16 cellular contexts compared by ENCODE assay signal in the genomic region with DNA sequence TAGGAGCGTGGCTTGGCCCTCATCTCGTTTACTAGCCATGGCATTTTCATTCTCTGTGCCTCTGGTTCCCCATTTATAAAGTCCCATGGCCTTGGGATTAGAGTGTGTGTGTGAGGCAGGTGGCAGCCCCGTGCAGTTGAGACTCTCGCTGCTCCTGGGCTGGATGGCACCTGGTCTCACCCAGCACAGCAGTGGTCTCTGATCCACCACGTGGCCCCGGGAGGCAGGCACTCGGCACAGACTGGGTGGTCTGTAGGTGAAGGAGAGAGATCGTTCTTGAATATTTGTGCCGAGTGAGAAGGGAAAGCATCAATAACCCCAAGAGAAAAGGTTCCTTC. TPM values are rescaled to one million over a fixed set of nuclear protein-coding genes. Genes with fewer than 3 reads are reported as not detected.
A peak's percentile ranks its signal among the peaks of the same experiment; 100 is the strongest.
DNase-seq lines count a peak whose midpoint lies in the region; ATAC-seq and TF ChIP-seq lines count a peak whose summit lies in the region.
"Had no signal": no experiment of that assay in that cellular context is flagged by ENCODE, and none has a peak within 500 bp of the region (broad histone marks: within the 10 kb centered on the region; RNA-seq: fewer than 3 reads in every experiment).

No MANE protein-coding gene starts in this region.

- TF ChIP-seq CTCF in transverse colon (IDR thresholded peaks at IDR 0.05): no peak

- no peak for TF ChIP-seq EP300 in transverse colon (IDR thresholded peaks at IDR 0.05; ENCODE audit: low read depth)

- H3K9ac ChIP-seq in duodenal mucosa (ENCODE audit: low read depth in 1 of 2, low read length in 2 of 2) (peak overlapping the region; percentile 41 to 48), muscle layer of colon (ENCODE audit: low read length) (no peak overlapping the region)

- H3K27ac ChIP-seq in duodenal mucosa (ENCODE audit: low read depth, low read length): no peak overlapping the region
- H3K27ac ChIP-seq in muscle layer of colon (ENCODE audit: low read depth, low read length): peak overlapping the region; percentile 17
- peak overlapping the region in 3 of 4 donors; percentile 42 to 69 (median 59) for H3K27ac ChIP-seq in transverse colon
- H3K27ac ChIP-seq: 22Rv1 had no signal

- H3K4me3 ChIP-seq in duodenal mucosa (ENCODE audit: low read depth in 1 of 2, low read length in 2 of 2) (peak overlapping the region in 1 of 2 donors; percentile 30), muscle layer of colon (ENCODE audit: low read depth in 1 of 2, low read length in 2 of 2) (peak overlapping the region in 1 of 2 donors; percentile 20), transverse colon (no peak overlapping the region)
- H3K4me3 ChIP-seq: skin epidermis had no signal

- no peak for ATAC-seq in HG02885 (IDR thresholded peaks at IDR 0.05; ENCODE audit: poor library complexity, unreplicated experiment)
- no peak for ATAC-seq in GM18867 (IDR thresholded peaks at IDR 0.05; ENCODE audit: unreplicated experiment)
- ATAC-seq: esophagus mucosa; stimulated activated naive CD8-positive, alpha-beta T cell treated with anti-CD3 and anti-CD28 coated beads, Interleukin-15, Interleukin-2, amounts not matched to agents 100 U/mL and 50 U/mL, for 24 hours had no signal

- H3K4me1 ChIP-seq in duodenal mucosa (ENCODE audit: control insufficient read depth in 1 of 2, insufficient read depth in 2 of 2, low read length in 2 of 2) (peaks cover 35 to 36% of the 10 kb centered on the region in 2 donors), muscle layer of colon (ENCODE audit: insufficient read depth, low read length) (peaks cover 16% of the 10 kb centered on the region), transverse colon (peaks cover 12 to 29% (median 17%) of the 10 kb centered on the region in 4 donors)

- no peaks in the 10 kb centered on the region for H3K9me3 ChIP-seq in duodenal mucosa (ENCODE audit: control insufficient read depth in 1 of 2, low read length in 2 of 2)
- H3K9me3 ChIP-seq in muscle layer of colon (ENCODE audit: low read length): no peaks in the 10 kb centered on the region
- no peaks in the 10 kb centered on the region for H3K9me3 ChIP-seq in transverse colon

- no peaks in the 10 kb centered on the region for H3K36me3 ChIP-seq in duodenal mucosa (ENCODE audit: control insufficient read depth in 1 of 2, insufficient read depth in 2 of 2, low read length in 2 of 2)
- H3K36me3 ChIP-seq in muscle layer of colon (ENCODE audit: insufficient read depth, low read length): no peaks in the 10 kb centered on the region
- no peaks in the 10 kb centered on the region for H3K36me3 ChIP-seq in transverse colon

- intact Hi-C loops in transverse colon (cut with DNase I; ENCODE audit: low total_unique reads): no loop called here

- WGBS in transverse colon (ENCODE audit: low coverage in 1 of 2), 2 donors: 50 to 60% methylated on average over 1 to 9 of the region's 9 CpGs

- TF ChIP-seq POLR2A in transverse colon (IDR thresholded peaks at IDR 0.05): no peak

- DNase-seq in DMS53 (lab: John Stamatoyannopoulos, UW) (peak; percentile 57), DMS53 treated with DMSO at 0.1 percent for 48 hours (lab: John Stamatoyannopoulos, UW; ENCODE audit: unreplicated experiment) (no peak), transverse colon (no peak), NCI-H2081 treated with DMSO at 0.1 percent for 48 hours (lab: John Stamatoyannopoulos, UW) (no peak)
- DNase-seq: activated gamma-delta T cell treated with Interleukin-2 at 50 U/mL for 16 hours; CD4-positive, CD25-positive, alpha-beta regulatory T cell; NCI-H2171; stimulated activated naive CD8-positive, alpha-beta T cell treated with anti-CD3 and anti-CD28 coated beads, Interleukin-15, Interleukin-2, amounts not matched to agents 100 U/mL and 50 U/mL, for 24 hours had no signal

- in situ Hi-C loops in transverse colon (cut with MboI; ENCODE audit: low pct_ligation_motif_present in 1 of 4, low pct_unique_long_range_greater_than_20kb in 1 of 4, low sequenced_read_pairs in 3 of 4): no loop called here

- no peaks in the 10 kb centered on the region for H3K27me3 ChIP-seq in duodenal mucosa (ENCODE audit: control insufficient read depth in 1 of 2, insufficient read depth in 2 of 2, low read length in 2 of 2)
- H3K27me3 ChIP-seq in muscle layer of colon (ENCODE audit: control insufficient read depth in 1 of 2, insufficient read depth in 2 of 2, low read length in 2 of 2): no peaks in the 10 kb centered on the region
- no peaks in the 10 kb centered on the region for H3K27me3 ChIP-seq in transverse colon

RNA-seq across cellular contexts. Expression of a gene that starts 50.4 kb away (rescaled TPM):
- not detected for total RNA-seq in transverse colon
- total RNA-seq: CD4-positive, CD25-positive, alpha-beta regulatory T cell; neural crest cell had no signal
